8 cellular contexts compared by ENCODE assay signal in genomic region chr2:47008381-47009280, GRCh38.
A peak's percentile ranks its signal among the peaks of the same experiment; 100 is the strongest.
DNase-seq lines count a peak whose midpoint lies in the region; TF ChIP-seq lines count a peak whose summit lies in the region.

No MANE protein-coding gene starts in this region.

- H3K36me3 ChIP-seq in HAP-1 (replicated peaks) (no peaks in the 10 kb centered on the region; the same call in none of the 2 replicates), right atrium auricular region (peaks cover 31% of the 10 kb centered on the region)

- in situ Hi-C loops in HAP-1 (cut with MboI; ENCODE audit: low sequenced_read_pairs), result no loop called here

- H3K4me3 ChIP-seq in HAP-1, result no peak overlapping the region
- no peak overlapping the region for H3K4me3 ChIP-seq in right atrium auricular region
- no peak overlapping the region for H3K4me3 ChIP-seq in retinal pigment epithelial cell (ENCODE audit: low read length)

- DNase-seq in HAP-1 (ENCODE audit: low spot score in 2 of 2) (peak; percentile 64 to 82), right atrium auricular region (ENCODE audit: low spot score) (no peak), retinal pigment epithelial cell (ENCODE audit: low read depth) (peak; percentile 66), dermis blood vessel endothelial cell (no peak), NCI-H345 treated with DMSO at 0.1 percent for 48 hours (lab: John Stamatoyannopoulos, UW; ENCODE audit: unreplicated experiment) (no peak), KG1 (lab: John Stamatoyannopoulos, UW) (no peak), pons (ENCODE audit: low spot score) (no peak)

- TF ChIP-seq CTCF in VCaP (conservative IDR thresholded peaks at IDR 0.05) (no peak), right atrium auricular region (IDR thresholded peaks at IDR 0.05) (no peak), retinal pigment epithelial cell (conservative IDR thresholded peaks at IDR 0.05; ENCODE audit: low read depth, low read length) (no peak)

- peak overlapping the region; percentile 49 for H3K27ac ChIP-seq in VCaP
- peak overlapping the region; percentile 59 to 81 for H3K27ac ChIP-seq in right atrium auricular region

- H3K9me3 ChIP-seq in HAP-1, result no peaks in the 10 kb centered on the region
- no peaks in the 10 kb centered on the region for H3K9me3 ChIP-seq in right atrium auricular region

- H3K27me3 ChIP-seq in HAP-1 (ENCODE audit: low read depth) (no peaks in the 10 kb centered on the region), right atrium auricular region (no peaks in the 10 kb centered on the region)

- peaks cover 12% of the 10 kb centered on the region for H3K4me1 ChIP-seq in HAP-1
- peaks cover 0 to 73% of the 10 kb centered on the region in 2 donors for H3K4me1 ChIP-seq in right atrium auricular region

Comparison
In these comparisons a context has a peak if more than half of its experiments do, and no peak if none do; other contexts are left out.
1. DNase-seq: peak in HAP-1 (2 of 2) and retinal pigment epithelial cell (single experiment); none in right atrium auricular region (single experiment), dermis blood vessel endothelial cell (single experiment), NCI-H345 treated with DMSO at 0.1 percent for 48 hours (single experiment), KG1 (single experiment) and pons (single experiment).